Comparison of ENCODE assay signal across 8 cellular contexts in the genomic region with DNA sequence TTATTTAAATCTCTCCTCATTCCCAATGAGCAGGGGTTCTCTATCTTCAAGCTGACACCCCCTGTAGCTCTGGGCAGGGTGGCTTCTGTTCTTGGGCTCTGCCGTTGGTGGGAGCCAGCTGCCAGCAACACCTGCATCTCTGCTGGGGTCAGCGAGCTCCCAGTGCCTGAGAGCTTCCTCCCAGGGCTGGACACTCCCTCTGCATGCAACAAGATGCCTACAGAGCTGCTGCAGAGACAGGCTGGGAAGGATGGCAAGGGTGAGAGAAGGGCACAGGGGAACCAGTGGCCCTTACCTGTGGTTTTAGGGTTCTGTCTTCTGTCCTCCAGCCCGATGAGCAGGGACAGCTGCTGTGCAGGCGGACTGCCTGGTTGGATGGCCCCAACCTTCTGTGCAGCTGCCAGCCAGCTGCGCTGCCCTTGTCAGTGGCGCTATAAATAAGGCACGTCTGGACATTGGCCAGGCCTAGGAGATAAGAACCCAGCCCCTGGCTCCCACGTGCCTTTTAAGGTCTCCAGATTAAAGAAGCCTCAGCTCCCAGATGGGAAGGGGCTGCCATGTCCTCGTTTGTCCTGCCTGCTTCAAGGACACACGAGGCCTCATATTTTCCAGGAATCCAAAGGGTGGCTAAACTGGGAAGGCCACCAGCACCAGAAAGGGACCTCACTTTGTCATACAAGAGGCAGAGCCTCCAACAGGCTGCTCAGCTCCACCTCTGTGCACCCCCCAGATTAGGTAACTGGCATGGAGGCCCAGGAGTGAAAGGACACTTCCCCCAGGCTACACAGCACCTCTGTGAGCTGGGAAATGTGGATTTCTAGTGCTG. TPM values are rescaled to one million over a fixed set of nuclear protein-coding genes. Genes with fewer than 3 reads are reported as not detected.
A peak's percentile ranks its signal among the peaks of the same experiment; 100 is the strongest.
DNase-seq lines count a peak whose midpoint lies in the region; ATAC-seq and TF ChIP-seq lines count a peak whose summit lies in the region.

No MANE protein-coding gene starts in this region.

- ATAC-seq in GM18858 (IDR thresholded peaks at IDR 0.05; ENCODE audit: unreplicated experiment) (no peak), GM19395 (IDR thresholded peaks at IDR 0.05; ENCODE audit: unreplicated experiment) (no peak)

- no peaks in the 10 kb centered on the region for H3K79me2 ChIP-seq in osteoblast (ENCODE audit: insufficient read depth, low read length)

- H2AFZ ChIP-seq in osteoblast (ENCODE audit: low read length) = peak overlapping the region; percentile 43

- H3K9me3 ChIP-seq in osteoblast (ENCODE audit: low read depth, low read length) = no peaks in the 10 kb centered on the region

- in situ Hi-C loops in GM13977 (cut with MboI; ENCODE audit: low pct_unique_long_range_greater_than_20kb, low sequenced_read_pairs, unreplicated experiment) = no loop called here

- H3K4me1 ChIP-seq in osteoblast (ENCODE audit: insufficient read depth, low read length) = peaks cover 10% of the 10 kb centered on the region

- DNase-seq in DMS 273 (lab: John Stamatoyannopoulos, UW; ENCODE audit: unreplicated experiment) (peak; percentile 92), NCI-H82 (lab: John Stamatoyannopoulos, UW) (peak; percentile 83), fibroblast of peridontal ligament (ENCODE audit: extremely low read depth) (peak; percentile 38), osteoblast (ENCODE audit: insufficient read length, low spot score, missing footprints) (peak; percentile 45), GM13977 (ENCODE audit: low spot score) (no peak), NCI-H2107 (lab: John Stamatoyannopoulos, UW) (no peak)

- H3K36me3 ChIP-seq in osteoblast (ENCODE audit: insufficient read depth, low read length) = no peaks in the 10 kb centered on the region

- H3K4me2 ChIP-seq in osteoblast (ENCODE audit: insufficient read depth, low read length) = peak overlapping the region; percentile 33

- TF ChIP-seq CTCF in osteoblast (IDR thresholded peaks at IDR 0.05; ENCODE audit: extremely low read depth, low read depth, low read length) (no peak), GM13977 (IDR thresholded peaks at IDR 0.05; ENCODE audit: extremely low read depth, insufficient read depth, missing control alignments) (no peak)

- no peak overlapping the region for H3K4me3 ChIP-seq in osteoblast (ENCODE audit: insufficient read depth, low read length)

- no peaks in the 10 kb centered on the region for H4K20me1 ChIP-seq in osteoblast (ENCODE audit: insufficient read depth, low read length)

- no peaks in the 10 kb centered on the region for H3K27me3 ChIP-seq in osteoblast (ENCODE audit: insufficient read depth, low read length)

- H3K27ac ChIP-seq in osteoblast (ENCODE audit: low read depth, low read length) = peak overlapping the region; percentile 51

RNA-seq across cellular contexts. Expression of a gene that starts 39.5 kb away (rescaled TPM):
- total RNA-seq in osteoblast = 566 and 568 TPM in 2 replicates

Comparison
In these comparisons a context has a peak if more than half of its experiments do, and no peak if none do; other contexts are left out.
1. DNase-seq: peak in DMS 273 (single experiment), NCI-H82 (single experiment), fibroblast of peridontal ligament (single experiment) and osteoblast (single experiment); none in GM13977 (single experiment) and NCI-H2107 (single experiment).